In the genomic region with DNA sequence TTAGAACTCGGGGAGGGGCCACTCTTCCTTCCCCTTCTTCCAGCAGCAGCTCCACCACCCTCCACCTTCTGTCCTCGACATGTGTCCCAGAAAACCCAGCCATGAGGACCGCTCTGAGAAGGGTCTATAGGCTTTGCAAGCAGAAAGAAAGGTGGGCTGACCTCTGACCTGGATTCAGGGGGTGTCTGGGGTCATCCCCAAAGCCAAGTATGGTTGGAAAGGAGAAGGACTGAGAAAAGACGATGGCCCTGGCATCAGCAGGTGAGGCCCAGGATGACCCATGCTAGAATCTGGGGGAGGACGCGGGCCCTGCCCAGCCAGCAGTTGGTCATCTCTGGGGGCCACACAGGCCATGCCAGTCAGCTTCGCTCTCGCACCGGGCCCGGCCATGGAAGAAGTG, we compare ENCODE assay signal across 1 cellular context.
A peak's percentile ranks its signal among the peaks of the same experiment; 100 is the strongest.
TF ChIP-seq lines count a peak whose summit lies in the region.

No MANE protein-coding gene starts in this region.

TF ChIP-seq in HepG2, 621 proteins besides CTCF, POLR2A, EP300 and RAD21:
- no peak for TF ChIP-seq ZNF563 (CRISPR knock-in tag; IDR thresholded peaks at IDR 0.05)
- TF ChIP-seq, protein P1, sequence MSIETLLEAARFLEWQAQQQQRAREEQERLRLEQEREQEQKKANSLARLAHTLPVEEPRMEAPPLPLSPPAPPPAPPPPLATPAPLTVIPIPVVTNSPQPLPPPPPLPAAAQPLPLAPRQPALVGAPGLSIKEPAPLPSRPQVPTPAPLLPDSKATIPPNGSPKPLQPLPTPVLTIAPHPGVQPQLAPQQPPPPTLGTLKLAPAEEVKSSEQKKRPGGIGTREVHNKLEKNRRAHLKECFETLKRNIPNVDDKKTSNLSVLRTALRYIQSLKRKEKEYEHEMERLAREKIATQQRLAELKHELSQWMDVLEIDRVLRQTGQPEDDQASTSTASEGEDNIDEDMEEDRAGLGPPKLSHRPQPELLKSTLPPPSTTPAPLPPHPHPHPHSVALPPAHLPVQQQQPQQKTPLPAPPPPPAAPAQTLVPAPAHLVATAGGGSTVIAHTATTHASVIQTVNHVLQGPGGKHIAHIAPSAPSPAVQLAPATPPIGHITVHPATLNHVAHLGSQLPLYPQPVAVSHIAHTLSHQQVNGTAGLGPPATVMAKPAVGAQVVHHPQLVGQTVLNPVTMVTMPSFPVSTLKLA (IDR thresholded peaks at IDR 0.05), result peak; percentile 20; the same call in 1 of the 2 replicates
